In genomic region chr19:55580628-55581144, GRCh38 we compare ENCODE assay signal across 8 cellular contexts. TPM values are rescaled to one million over a fixed set of nuclear protein-coding genes. Genes with fewer than 3 reads are reported as not detected.
DNase-seq lines count a peak whose midpoint lies in the region; ATAC-seq and TF ChIP-seq lines count a peak whose summit lies in the region.

A gene with protein sequence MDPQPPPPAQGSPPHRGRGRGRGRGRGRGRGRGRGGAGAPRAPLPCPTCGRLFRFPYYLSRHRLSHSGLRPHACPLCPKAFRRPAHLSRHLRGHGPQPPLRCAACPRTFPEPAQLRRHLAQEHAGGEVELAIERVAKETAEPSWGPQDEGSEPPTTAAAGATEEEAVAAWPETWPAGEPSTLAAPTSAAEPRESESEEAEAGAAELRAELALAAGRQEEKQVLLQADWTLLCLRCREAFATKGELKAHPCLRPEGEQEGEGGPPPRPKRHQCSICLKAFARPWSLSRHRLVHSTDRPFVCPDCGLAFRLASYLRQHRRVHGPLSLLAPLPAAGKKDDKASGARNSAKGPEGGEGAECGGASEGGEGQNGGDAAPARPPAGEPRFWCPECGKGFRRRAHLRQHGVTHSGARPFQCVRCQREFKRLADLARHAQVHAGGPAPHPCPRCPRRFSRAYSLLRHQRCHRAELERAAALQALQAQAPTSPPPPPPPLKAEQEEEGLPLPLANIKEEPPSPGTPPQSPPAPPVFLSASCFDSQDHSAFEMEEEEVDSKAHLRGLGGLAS (minus strand): TSS chr19:55580848. CDS start chr19:55579639, 1,209 bp downstream.

- TF ChIP-seq POLR2A in Peyer's patch (IDR thresholded peaks at IDR 0.05), result no peak

- H3K9me3 ChIP-seq in Karpas-422 (ENCODE audit: low read length) (no peaks in the 10 kb centered on the region), Peyer's patch (no peaks in the 10 kb centered on the region)

- H3K4me1 Mint-ChIP-seq in natural killer cell, result peaks cover 25 to 27% of the 10 kb centered on the region in 2 donors
- peaks cover 30% of the 10 kb centered on the region for H3K4me1 Mint-ChIP-seq in stimulated activated effector memory CD8-positive, alpha-beta T cell treated with anti-CD3 and anti-CD28 coated beads, Interleukin-12 subunit alpha, Interleukin-12 subunit beta, amount 100 ng/mL, for 72 hours

- H3K27me3 Mint-ChIP-seq in natural killer cell (ENCODE audit: low read depth in 2 of 2), result peaks cover 9 to 15% of the 10 kb centered on the region in 2 donors

- H3K4me1 ChIP-seq in Karpas-422 (ENCODE audit: low read length) (peaks cover 17% of the 10 kb centered on the region), Peyer's patch (peaks cover 0 to 28% (median 3%) of the 10 kb centered on the region in 4 donors)

- peak within 1 kb of the TSS; percentile 83 for H3K4me3 Mint-ChIP-seq in natural killer cell
- H3K4me3 Mint-ChIP-seq in stimulated activated effector memory CD8-positive, alpha-beta T cell treated with anti-CD3 and anti-CD28 coated beads, Interleukin-12 subunit alpha, Interleukin-12 subunit beta, amount 100 ng/mL, for 72 hours, result peak within 1 kb of the TSS; percentile 83

- H3K27ac Mint-ChIP-seq in natural killer cell, result peak within 1 kb of the TSS; percentile 43 to 82
- peak within 1 kb of the TSS; percentile 96 for H3K27ac Mint-ChIP-seq in stimulated activated effector memory CD8-positive, alpha-beta T cell treated with anti-CD3 and anti-CD28 coated beads, Interleukin-12 subunit alpha, Interleukin-12 subunit beta, amount 100 ng/mL, for 72 hours

- ATAC-seq in natural killer cell, result peak; percentile 78 to 84 (median 79)
- peak; percentile 80 for ATAC-seq in stimulated activated effector memory CD8-positive, alpha-beta T cell treated with anti-CD3 and anti-CD28 coated beads, Interleukin-12 subunit alpha, Interleukin-12 subunit beta, amount 100 ng/mL, for 72 hours
- no peak for ATAC-seq in HG03439 (IDR thresholded peaks at IDR 0.05; ENCODE audit: unreplicated experiment)

- H3K36me3 ChIP-seq in Karpas-422 (ENCODE audit: insufficient read depth, low read length) (peaks cover 6% of the 10 kb centered on the region; the same call in 1 of the 2 replicates), Peyer's patch (peaks cover 0 to 21% (median 0%) of the 10 kb centered on the region in 3 donors)

- H3K27me3 ChIP-seq in Karpas-422 (ENCODE audit: low read length), result no peaks in the 10 kb centered on the region
- no peaks in the 10 kb centered on the region for H3K27me3 ChIP-seq in Peyer's patch

- H2AFZ ChIP-seq in Karpas-422 (ENCODE audit: low read length), result peak within 1 kb of the TSS; percentile 74; the same call in 1 of the 2 replicates

- intact Hi-C loops in natural killer cell (cut with micrococcal nuclease), result loop anchor here (2.0 kb wide), 1 partner anchor 62 kb away; the partner anchor contains the start of gene ZNF581

- H3K9me3 Mint-ChIP-seq in natural killer cell, result no peaks in the 10 kb centered on the region
- H3K9me3 Mint-ChIP-seq in stimulated activated effector memory CD8-positive, alpha-beta T cell treated with anti-CD3 and anti-CD28 coated beads, Interleukin-12 subunit alpha, Interleukin-12 subunit beta, amount 100 ng/mL, for 72 hours, result no peaks in the 10 kb centered on the region

- no peaks in the 10 kb centered on the region for H3K9me2 ChIP-seq in Karpas-422 (replicated peaks; ENCODE audit: insufficient read depth, low read length)

- H3K79me2 ChIP-seq in Karpas-422 (ENCODE audit: low read length), result peaks cover 18% of the 10 kb centered on the region

- H3K36me3 Mint-ChIP-seq in natural killer cell, result no peaks in the 10 kb centered on the region
- peaks cover 21% of the 10 kb centered on the region for H3K36me3 Mint-ChIP-seq in stimulated activated effector memory CD8-positive, alpha-beta T cell treated with anti-CD3 and anti-CD28 coated beads, Interleukin-12 subunit alpha, Interleukin-12 subunit beta, amount 100 ng/mL, for 72 hours

- peak within 1 kb of the TSS; percentile 78 for H3K4me2 ChIP-seq in Karpas-422 (ENCODE audit: low read depth, low read length, poor library complexity, severe bottlenecking)

- TF ChIP-seq CTCF in Peyer's patch (IDR thresholded peaks at IDR 0.05) (no peak), natural killer cell (IDR thresholded peaks at IDR 0.05) (no peak)

- H3K4me3 ChIP-seq in Karpas-422 (ENCODE audit: low read length), result peak within 1 kb of the TSS; percentile 90
- peak within 1 kb of the TSS; percentile 71 to 99 (median 76) for H3K4me3 ChIP-seq in Peyer's patch

- peaks cover 14% of the 10 kb centered on the region for H4K20me1 ChIP-seq in Karpas-422 (ENCODE audit: insufficient read depth, low read depth, low read length)

- H3K9ac ChIP-seq in Karpas-422 (ENCODE audit: low read length), result peak within 1 kb of the TSS; percentile 98

- peak; percentile 95 for DNase-seq in GM03348 (ENCODE audit: low spot score)
- DNase-seq in Karpas-422, result peak; percentile 97
- peak; percentile 69 to 88 (median 82) for DNase-seq in Peyer's patch
- DNase-seq in activated T-helper 1 cell treated with anti-CD3 and anti-CD28 coated beads, Interleukin-2, amount 50 U/mL, for 16 hours (ENCODE audit: low read depth in 1 of 2, low spot score in 1 of 2), result peak; percentile 42 to 62
- DNase-seq in fibroblast of peridontal ligament (ENCODE audit: extremely low read depth), result peak; percentile 91
- DNase-seq in natural killer cell, result peak; percentile 71
- DNase-seq in stimulated activated effector memory CD8-positive, alpha-beta T cell treated with anti-CD3 and anti-CD28 coated beads, Interleukin-12 subunit alpha, Interleukin-12 subunit beta, amount 100 ng/mL, for 72 hours (ENCODE audit: low spot score in 2 of 2), result peak; percentile 55 to 88

- H3K27ac ChIP-seq in Karpas-422 (ENCODE audit: low read length) (peak within 1 kb of the TSS; percentile 67), Peyer's patch (peak within 1 kb of the TSS; percentile 81 to 89 (median 84))

RNA-seq across cellular contexts. Expression of the gene that starts here (rescaled TPM):
- total RNA-seq in Karpas-422 (2014; rRNA removed; shearing (Covaris generic); ENCODE audit: low replicate concordance), result 5.0 and 8.5 TPM in 2 replicates
- total RNA-seq in Peyer's patch (1 to 10 TPM in 3 of 4 donors, not detected in 1; 1.7 to 6.1 (median 3.1) TPM), natural killer cell (10 to 100 TPM in 1 of 3 donors, 1 to 10 TPM in 2; 8.3 to 11.2 (median 9.5) TPM)
